ENCODE assay signal across 29 cellular contexts in the genomic region with DNA sequence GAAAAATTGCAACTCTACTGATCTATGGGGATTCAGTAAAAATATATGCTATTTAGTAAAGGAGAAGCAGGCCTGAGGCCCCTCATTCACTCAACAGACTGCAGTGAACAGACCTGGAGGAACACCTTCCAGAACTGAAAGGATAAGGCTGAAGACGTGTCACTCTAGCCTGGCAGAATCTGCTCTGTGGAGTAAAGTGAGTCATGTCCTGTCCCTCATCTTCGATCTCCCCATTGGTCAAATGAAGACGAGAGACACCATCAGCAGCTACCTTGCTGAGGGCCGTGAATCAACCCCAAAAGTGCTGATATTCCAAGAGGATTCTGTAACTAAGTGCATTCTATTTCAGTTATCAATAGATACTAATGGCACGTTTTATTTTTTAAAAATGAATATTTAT.
"Had no signal": no experiment of that assay in that cellular context is flagged by ENCODE, and none has a peak within 500 bp of the region (broad histone marks: within the 10 kb centered on the region; RNA-seq: fewer than 3 reads in every experiment).

No MANE protein-coding gene starts in this region.

- DNase-seq: activated CD4-positive, alpha-beta T cell treated with anti-CD3 and anti-CD28 coated beads for 48 hours; activated CD4-positive, alpha-beta T cell treated with anti-CD3 and anti-CD28 coated beads, Interleukin-2, amount 50 U/mL, for 1 hour; activated CD4-positive, alpha-beta T cell treated with anti-CD3 and anti-CD28 coated beads, Interleukin-2, amount 50 U/mL, for 48 hours; activated CD8-positive, alpha-beta memory T cell treated with anti-CD3 and anti-CD28 coated beads for 24 hours; activated CD8-positive, alpha-beta T cell treated with anti-CD3 and anti-CD28 coated beads for 36 hours; activated effector memory CD4-positive, alpha-beta T cell treated with Interleukin-2 at 50 U/mL for 16 hours; activated naive CD4-positive, alpha-beta T cell treated with anti-CD3 and anti-CD28 coated beads for 36 hours; activated naive CD8-positive, alpha-beta T cell treated with anti-CD3 and anti-CD28 coated beads for 36 hours; activated naive CD8-positive, alpha-beta T cell treated with anti-CD3 and anti-CD28 coated beads, Interleukin-2, amount 50 U/mL, for 24 hours; activated T-cell treated with anti-CD3 and anti-CD28 coated beads, Interleukin-2, amount 50 U/mL, for 4 hours; caudate nucleus; cortex of kidney; dermis blood vessel endothelial cell; effector CD4-positive, alpha-beta T cell; effector memory CD8-positive, alpha-beta T cell; erythroblast; foreskin keratinocyte; gastrocnemius medialis; glutamatergic neuron; heart right ventricle; T-helper 2 cell had no signal

- H3K9me3 ChIP-seq: adrenal gland, ascending aorta, esophagus muscularis mucosa, gastrocnemius medialis, heart right ventricle had no signal

- ATAC-seq: activated CD8-positive, alpha-beta T cell treated with anti-CD3 and anti-CD28 coated beads for 36 hours; activated naive CD8-positive, alpha-beta T cell treated with anti-CD3 and anti-CD28 coated beads, Interleukin-2, amount 50 U/mL, for 24 hours; activated T-cell treated with anti-CD3 and anti-CD28 coated beads, Interleukin-2, amount 50 U/mL, for 4 hours; activated T-helper 17 cell treated with anti-CD3 and anti-CD28 coated beads, Interleukin-2, amount 50 U/mL, for 72 hours; effector memory CD8-positive, alpha-beta T cell; foreskin keratinocyte; gastrocnemius medialis; heart right ventricle; WTC11 had no signal

- H3K4me3 ChIP-seq: adrenal gland, ascending aorta, gastrocnemius medialis, heart right ventricle, hepatocyte had no signal

- FAIRE-seq: colon had no signal

- H3K27ac ChIP-seq: ascending aorta, foreskin keratinocyte, gastrocnemius medialis, hepatocyte, VCaP had no signal

- H3K27me3 ChIP-seq: adrenal gland, ascending aorta, esophagus muscularis mucosa, foreskin keratinocyte, heart right ventricle, hepatocyte had no signal

- H3K36me3 ChIP-seq: adrenal gland, ascending aorta, esophagus muscularis mucosa, gastrocnemius medialis, heart right ventricle had no signal

- H3K4me1 ChIP-seq: ascending aorta, foreskin keratinocyte, gastrocnemius medialis had no signal
